Comparison of ENCODE assay signal across 9 cellular contexts in genomic region chr17:55641559-55642160, GRCh38.
DNase-seq lines count a peak whose midpoint lies in the region; ATAC-seq and TF ChIP-seq lines count a peak whose summit lies in the region.
"Had no signal": no experiment of that assay in that cellular context is flagged by ENCODE, and none has a peak within 500 bp of the region (broad histone marks: within the 10 kb centered on the region; RNA-seq: fewer than 3 reads in every experiment).

No MANE protein-coding gene starts in this region.

- TF ChIP-seq EP300 in gastroesophageal sphincter (IDR thresholded peaks at IDR 0.05) = no peak

- TF ChIP-seq POLR2A in gastroesophageal sphincter (IDR thresholded peaks at IDR 0.05) = no peak

- H3K36me3 ChIP-seq in gastroesophageal sphincter = no peaks in the 10 kb centered on the region

- WGBS in gastroesophageal sphincter (ENCODE audit: low coverage in 1 of 2), 2 donors = 39 to 75% methylated on average over 1 to 3 of the region's 4 CpGs

- intact Hi-C loops in posterior cingulate gyrus (cut with DNase I) = loop anchor here (5.0 kb wide), 1 partner anchor 114 kb away; no protein-coding TSS in a partner anchor

- TF ChIP-seq CTCF in gastroesophageal sphincter (IDR thresholded peaks at IDR 0.05) = peak in 3 of 4 experiments; percentile 54 to 61 (median 57)

- H3K9me3 ChIP-seq in gastroesophageal sphincter = no peaks in the 10 kb centered on the region

- no peaks in the 10 kb centered on the region for H3K27me3 ChIP-seq in gastroesophageal sphincter

- no peak overlapping the region for H3K4me3 ChIP-seq in gastroesophageal sphincter

- ATAC-seq in GM21526 (IDR thresholded peaks at IDR 0.05; ENCODE audit: low FRiP score, unreplicated experiment) (peak; percentile 65), gastroesophageal sphincter (peak; percentile 60), GM19452 (IDR thresholded peaks at IDR 0.05; ENCODE audit: unreplicated experiment) (no peak)
- ATAC-seq: naive thymus-derived CD4-positive, alpha-beta T cell had no signal

- peaks cover 0 to 8% (median 0%) of the 10 kb centered on the region in 3 donors for H3K4me1 ChIP-seq in gastroesophageal sphincter

- no peak overlapping the region for H3K27ac ChIP-seq in gastroesophageal sphincter

- peak; percentile 41 for DNase-seq in CMK (ENCODE audit: low read depth)
- peak; percentile 17 for DNase-seq in NCI-H187 treated with DMSO at 0.1 percent for 48 hours (lab: John Stamatoyannopoulos, UW)
- DNase-seq in activated CD4-positive, alpha-beta T cell treated with anti-CD3 and anti-CD28 coated beads for 48 hours = peak; percentile 64
- DNase-seq in posterior cingulate gyrus = peak; percentile 17 to 89 (median 51)
- no peak for DNase-seq in occipital lobe (lab: John Stamatoyannopoulos, UW)
